In the genomic region with DNA sequence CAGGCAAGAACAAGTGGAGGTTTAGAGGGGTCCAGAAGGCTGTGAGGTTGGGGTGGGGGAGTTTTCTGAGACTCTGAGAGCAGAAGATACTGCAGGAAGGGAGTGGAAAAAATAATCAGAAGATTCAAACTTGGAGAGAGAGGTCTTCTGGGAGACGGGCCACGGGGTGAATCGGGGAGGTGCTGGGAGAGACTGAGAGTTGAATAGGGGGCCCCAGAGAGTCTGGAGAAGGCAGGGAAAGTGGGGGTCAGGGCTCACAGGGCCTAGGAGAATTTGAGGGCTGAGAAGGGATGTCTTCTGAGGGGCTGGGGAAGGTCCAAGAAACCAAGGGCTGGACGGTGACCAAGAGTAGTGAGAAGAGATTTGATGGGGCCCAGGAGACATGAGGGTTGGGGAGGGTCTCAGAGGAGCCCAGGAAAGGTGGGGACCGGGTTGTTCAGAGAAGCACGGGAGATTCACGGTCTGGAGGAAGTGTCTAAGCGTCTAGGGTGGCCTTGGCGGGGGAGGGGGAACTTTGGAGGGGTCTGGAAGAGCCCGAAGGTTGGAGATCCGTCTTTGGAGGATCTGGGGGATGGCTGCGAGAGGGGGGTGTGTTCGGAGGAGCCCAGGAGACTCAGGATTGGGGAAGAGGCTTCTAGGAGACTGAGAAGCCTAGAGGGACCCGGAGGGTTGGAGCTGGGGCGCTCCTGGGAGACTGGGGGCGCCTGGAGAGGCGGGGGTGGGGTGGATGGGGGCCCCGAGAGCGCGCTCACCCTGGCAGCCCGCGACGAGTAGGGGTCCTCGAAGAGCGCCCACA, we compare ENCODE assay signal across 13 cellular contexts. TPM values are rescaled to one million over a fixed set of nuclear protein-coding genes. Genes with fewer than 3 reads are reported as not detected.
A peak's percentile ranks its signal among the peaks of the same experiment; 100 is the strongest.
DNase-seq lines count a peak whose midpoint lies in the region; ATAC-seq and TF ChIP-seq lines count a peak whose summit lies in the region.
"Had no signal": no experiment of that assay in that cellular context is flagged by ENCODE, and none has a peak within 500 bp of the region (broad histone marks: within the 10 kb centered on the region; RNA-seq: fewer than 3 reads in every experiment).

No MANE protein-coding gene starts in this region.

- in situ Hi-C loops in G401 (cut with HindIII; ENCODE audit: low sequenced_read_pairs), result no loop called here

- no peak overlapping the region for H2AFZ ChIP-seq in neural progenitor cell (replicated peaks)

- no peak for TF ChIP-seq CTCF in CD8-positive, alpha-beta T cell (IDR thresholded peaks at IDR 0.05)
- TF ChIP-seq CTCF in brain (conservative IDR thresholded peaks at IDR 0.05), result no peak
- no peak for TF ChIP-seq CTCF in neural progenitor cell (IDR thresholded peaks at IDR 0.05)

- no peak overlapping the region for H3K4me3 ChIP-seq in CD8-positive, alpha-beta T cell (ENCODE audit: low read depth, low read length)
- H3K4me3 ChIP-seq in neural progenitor cell, result no peak overlapping the region

- H3K36me3 Mint-ChIP-seq in CD8-positive, alpha-beta T cell, result no peaks in the 10 kb centered on the region
- peaks cover 5% of the 10 kb centered on the region for H3K36me3 Mint-ChIP-seq in brain
- H3K36me3 Mint-ChIP-seq in neural progenitor cell, result no peaks in the 10 kb centered on the region

- H3K27ac ChIP-seq in CD8-positive, alpha-beta T cell (ENCODE audit: low read depth, low read length), result no peak overlapping the region
- no peak overlapping the region for H3K27ac ChIP-seq in neural progenitor cell
- H3K27ac ChIP-seq: foreskin keratinocyte, thyroid gland had no signal

- peaks cover 16% of the 10 kb centered on the region for H3K79me2 ChIP-seq in neural progenitor cell (ENCODE audit: low read depth)

- no peak for DNase-seq in CD8-positive, alpha-beta T cell
- no peak for DNase-seq in HEK293T (ENCODE audit: extremely low spot score)
- no peak for DNase-seq in neural progenitor cell (ENCODE audit: low spot score)
- DNase-seq in COLO668 (lab: John Stamatoyannopoulos, UW; ENCODE audit: unreplicated experiment), result no peak
- no peak for DNase-seq in G401 (ENCODE audit: low spot score)
- DNase-seq in NCI-H2171 (lab: John Stamatoyannopoulos, UW), result no peak
- DNase-seq: activated gamma-delta T cell treated with Interleukin-2 at 50 U/mL for 16 hours, DMS 273 treated with DMSO at 0.1 percent for 48 hours, foreskin keratinocyte, left ventricle myocardium superior had no signal

- H3K27ac Mint-ChIP-seq in CD8-positive, alpha-beta T cell, result no peak overlapping the region
- H3K27ac Mint-ChIP-seq in brain (peak overlapping the region in 3 of 5 experiments; percentile 14 to 75 (median 36)), neural progenitor cell (no peak overlapping the region)

- POLR2A ChIA-PET in CD8-positive, alpha-beta T cell (lab: Charles Lee), result no interaction called here
- POLR2A ChIA-PET in HEK293T (lab: Yijun Ruan, JAX), result interaction anchor here (1.6 kb wide), 1 partner anchor 12 kb away, joined by 12 read pairs; no protein-coding TSS in a partner anchor

- peaks cover 32% of the 10 kb centered on the region for H3F3A ChIP-seq in neural progenitor cell (ENCODE audit: low read depth)

- H3K27me3 Mint-ChIP-seq in CD8-positive, alpha-beta T cell (ENCODE audit: low read depth), result peaks cover 65% of the 10 kb centered on the region
- H3K27me3 Mint-ChIP-seq in brain (peaks cover 58% of the 10 kb centered on the region), neural progenitor cell (ENCODE audit: insufficient read depth, low read depth) (peaks cover 37% of the 10 kb centered on the region)

- peaks cover 38% of the 10 kb centered on the region for H3K27me3 ChIP-seq in CD8-positive, alpha-beta T cell (ENCODE audit: insufficient read depth, low read length)
- H3K27me3 ChIP-seq in neural progenitor cell, result peaks cover 29% of the 10 kb centered on the region
- H3K27me3 ChIP-seq: thyroid gland had no signal

- H3K9me3 ChIP-seq in CD8-positive, alpha-beta T cell (ENCODE audit: low read length), result no peaks in the 10 kb centered on the region
- H3K9me3 ChIP-seq in neural progenitor cell (ENCODE audit: low read depth), result no peaks in the 10 kb centered on the region
- H3K9me3 ChIP-seq: thyroid gland had no signal

- H3K4me1 Mint-ChIP-seq in CD8-positive, alpha-beta T cell (ENCODE audit: low read depth), result peaks cover 47% of the 10 kb centered on the region
- H3K4me1 Mint-ChIP-seq in brain (peaks cover 64% of the 10 kb centered on the region), neural progenitor cell (peaks cover 52% of the 10 kb centered on the region)

- intact Hi-C loops in CD8-positive, alpha-beta T cell (cut with DNase I, micrococcal nuclease), result no loop called here

- no peaks in the 10 kb centered on the region for H3K36me3 ChIP-seq in CD8-positive, alpha-beta T cell (ENCODE audit: insufficient read depth, low read length)
- no peaks in the 10 kb centered on the region for H3K36me3 ChIP-seq in neural progenitor cell

- no peak overlapping the region for H3K4me2 ChIP-seq in neural progenitor cell

- CTCF ChIA-PET in CD8-positive, alpha-beta T cell (lab: Charles Lee), result no interaction called here
- CTCF ChIA-PET in HEK293T (lab: Yijun Ruan, JAX), result interaction anchor here (0.8 to 1.4 kb wide), 3 partner anchors 9 to 180 kb away, joined by 3 to 5 read pairs (median 4); no protein-coding TSS in a partner anchor

- no peak for ATAC-seq in CD8-positive, alpha-beta T cell
- no peak for ATAC-seq in GM21737 (IDR thresholded peaks at IDR 0.05; ENCODE audit: unreplicated experiment)
- ATAC-seq: foreskin keratinocyte, left ventricle myocardium superior had no signal

- peaks cover 42% of the 10 kb centered on the region for H3K4me1 ChIP-seq in CD8-positive, alpha-beta T cell (ENCODE audit: insufficient read depth, low read length)
- H3K4me1 ChIP-seq in neural progenitor cell, result peaks cover 13% of the 10 kb centered on the region
- H3K4me1 ChIP-seq: foreskin keratinocyte had no signal

- H4K20me1 ChIP-seq in neural progenitor cell (ENCODE audit: low read depth), result peaks cover 48% of the 10 kb centered on the region

- H3K9ac ChIP-seq in neural progenitor cell, result no peak overlapping the region

- peak overlapping the region; percentile 29 for H3K4me3 Mint-ChIP-seq in CD8-positive, alpha-beta T cell
- H3K4me3 Mint-ChIP-seq in brain, result peak overlapping the region in 3 of 5 experiments; percentile 79 to 84 (median 83)
- peak overlapping the region; percentile 79 for H3K4me3 Mint-ChIP-seq in neural progenitor cell

- peaks cover 7% of the 10 kb centered on the region for H3K9me3 Mint-ChIP-seq in CD8-positive, alpha-beta T cell
- H3K9me3 Mint-ChIP-seq in brain, result peaks cover 0 to 75% (median 23%) of the 10 kb centered on the region in 5 experiments
- H3K9me3 Mint-ChIP-seq in neural progenitor cell, result no peaks in the 10 kb centered on the region

TF ChIP-seq in HEK293T, 16 proteins besides CTCF, POLR2A, EP300 and RAD21:
- 0 out of 2 replicates have a peak, but pooled peaks have one; percentile 22 for TF ChIP-seq L3MBTL2 (conservative IDR thresholded peaks at IDR 0.05)
- TF ChIP-seq, protein P1, sequence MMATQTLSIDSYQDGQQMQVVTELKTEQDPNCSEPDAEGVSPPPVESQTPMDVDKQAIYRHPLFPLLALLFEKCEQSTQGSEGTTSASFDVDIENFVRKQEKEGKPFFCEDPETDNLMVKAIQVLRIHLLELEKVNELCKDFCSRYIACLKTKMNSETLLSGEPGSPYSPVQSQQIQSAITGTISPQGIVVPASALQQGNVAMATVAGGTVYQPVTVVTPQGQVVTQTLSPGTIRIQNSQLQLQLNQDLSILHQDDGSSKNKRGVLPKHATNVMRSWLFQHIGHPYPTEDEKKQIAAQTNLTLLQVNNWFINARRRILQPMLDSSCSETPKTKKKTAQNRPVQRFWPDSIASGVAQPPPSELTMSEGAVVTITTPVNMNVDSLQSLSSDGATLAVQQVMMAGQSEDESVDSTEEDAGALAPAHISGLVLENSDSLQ (IDR thresholded peaks at IDR 0.05), result no peak

RNA-seq across cellular contexts. Expression of a gene that starts 1.5 kb away (rescaled TPM):
- total RNA-seq in CD8-positive, alpha-beta T cell, result under 1 TPM; 0.08 to 0.39 TPM
- 12.3 TPM for polyA plus RNA-seq in brain (ENCODE audit: insufficient read depth, low read depth, low replicate concordance)
- 0.41 and 1.2 TPM in 2 replicates for total RNA-seq in neural progenitor cell (ENCODE audit: low replicate concordance)
- total RNA-seq in G401 (2014; rRNA removed; shearing (Covaris generic)), result 3.4 and 4.3 TPM in 2 replicates
- total RNA-seq: foreskin keratinocyte had no signal
- polyA plus RNA-seq: foreskin keratinocyte had no signal

RNA-seq across cellular contexts. Expression of a gene that starts 37.8 kb away (rescaled TPM):
- total RNA-seq in CD8-positive, alpha-beta T cell, result under 1 TPM in 1 of 2 experiments, not detected in 1; 1.00 TPM
- 0.17 TPM for polyA plus RNA-seq in brain (ENCODE audit: insufficient read depth, low read depth, low replicate concordance)
- 0.11 and 2.3 TPM in 2 replicates for total RNA-seq in neural progenitor cell (ENCODE audit: low replicate concordance)
- total RNA-seq in G401 (2014; rRNA removed; shearing (Covaris generic)), result 0.24 TPM in 1 of 2 replicates, not detected in the other

RNA-seq across cellular contexts. Expression of a gene that starts 48.6 kb away (rescaled TPM):
- total RNA-seq in CD8-positive, alpha-beta T cell, result 100 to 1,000 TPM; 320 to 327 TPM
- 79.4 TPM for polyA plus RNA-seq in brain (ENCODE audit: insufficient read depth, low read depth, low replicate concordance)
- 25.4 and 47.2 TPM in 2 replicates for total RNA-seq in neural progenitor cell (ENCODE audit: low replicate concordance)
- 33.0 and 41.4 TPM in 2 replicates for total RNA-seq in G401 (2014; rRNA removed; shearing (Covaris generic))

RNA-seq across cellular contexts. Expression of a gene that starts 56.5 kb away (rescaled TPM):
- 10 to 100 TPM; 19.4 to 21.8 TPM for total RNA-seq in CD8-positive, alpha-beta T cell
- 29.2 TPM for polyA plus RNA-seq in brain (ENCODE audit: insufficient read depth, low read depth, low replicate concordance)
- total RNA-seq in neural progenitor cell (ENCODE audit: low replicate concordance), result 36.7 and 123 TPM in 2 replicates
- total RNA-seq in G401 (2014; rRNA removed; shearing (Covaris generic)), result 151 and 176 TPM in 2 replicates

Comparison
In these comparisons a context has a peak if more than half of its experiments do, and no peak if none do; other contexts are left out.
1. H3K27ac Mint-ChIP-seq: peak in brain (3 of 5); none in CD8-positive, alpha-beta T cell (single experiment) and neural progenitor cell (single experiment).
2. H3K4me3 Mint-ChIP-seq: peak in every context shown above with its lines; median percentile 83 in brain; 79 in neural progenitor cell; 29 in CD8-positive, alpha-beta T cell.